ENCODE assay signal across 22 cellular contexts in genomic region chr3:13825317-13825590, GRCh38. TPM values are rescaled to one million over a fixed set of nuclear protein-coding genes. Genes with fewer than 3 reads are reported as not detected.
"Had no signal": no experiment of that assay in that cellular context is flagged by ENCODE, and none has a peak within 500 bp of the region (broad histone marks: within the 10 kb centered on the region; RNA-seq: fewer than 3 reads in every experiment).

No MANE protein-coding gene starts in this region.

- H3K27me3 Mint-ChIP-seq: activated naive CD8-positive, alpha-beta T cell treated with anti-CD3 and anti-CD28 coated beads for 36 hours had no signal

- DNase-seq: activated CD4-positive, CD25-positive, alpha-beta regulatory T cell treated with anti-CD3 and anti-CD28 coated beads, Interleukin-2, amount 50 U/mL, for 72 hours; activated gamma-delta T cell treated with Interleukin-2 at 50 U/mL for 16 hours; activated naive CD8-positive, alpha-beta T cell treated with anti-CD3 and anti-CD28 coated beads for 36 hours; amniotic stem cell; central memory CD4-positive, alpha-beta T cell; erythroblast; gastrocnemius medialis; head of caudate nucleus; left ventricle myocardium superior; naive thymus-derived CD4-positive, alpha-beta T cell; pancreas; right lobe of liver; stimulated activated CD4-positive, alpha-beta T cell treated with anti-CD3 and anti-CD28 coated beads, Interleukin-4, amount 100 ng/mL, for 1 hour; stomach; T-helper 2 cell; upper lobe of left lung had no signal

- H3K4me3 Mint-ChIP-seq: activated naive CD8-positive, alpha-beta T cell treated with anti-CD3 and anti-CD28 coated beads for 36 hours; memory B cell; naive thymus-derived CD4-positive, alpha-beta T cell had no signal

- H3K27me3 ChIP-seq: dorsolateral prefrontal cortex, gastrocnemius medialis, pancreas, right lobe of liver, stomach, upper lobe of left lung had no signal

- FAIRE-seq: colon, pancreas had no signal

- H3K36me3 Mint-ChIP-seq: activated naive CD8-positive, alpha-beta T cell treated with anti-CD3 and anti-CD28 coated beads for 36 hours; memory B cell had no signal

- H3K9me3 ChIP-seq: gastrocnemius medialis, pancreas, right lobe of liver, upper lobe of left lung had no signal

- H3K9me3 Mint-ChIP-seq: activated naive CD8-positive, alpha-beta T cell treated with anti-CD3 and anti-CD28 coated beads for 36 hours; memory B cell had no signal

- H3K4me2 ChIP-seq: smooth muscle cell had no signal

- H3K27ac Mint-ChIP-seq: activated naive CD8-positive, alpha-beta T cell treated with anti-CD3 and anti-CD28 coated beads for 36 hours; memory B cell had no signal

- ATAC-seq: gastrocnemius medialis; left ventricle myocardium superior; naive thymus-derived CD4-positive, alpha-beta T cell; pancreas; right lobe of liver had no signal

- H3K4me1 Mint-ChIP-seq: activated naive CD8-positive, alpha-beta T cell treated with anti-CD3 and anti-CD28 coated beads for 36 hours; memory B cell had no signal

- H3K4me1 ChIP-seq: gastrocnemius medialis, pancreas, right lobe of liver, stomach, upper lobe of left lung had no signal

- H3K4me3 ChIP-seq: dorsolateral prefrontal cortex, gastrocnemius medialis, pancreas, right lobe of liver, smooth muscle cell, stomach, upper lobe of left lung had no signal

- H3K36me3 ChIP-seq: gastrocnemius medialis, pancreas, right lobe of liver, stomach, upper lobe of left lung had no signal

- H3K27ac ChIP-seq: dorsolateral prefrontal cortex, gastrocnemius medialis, pancreas, right lobe of liver, stomach, upper lobe of left lung, VCaP had no signal

RNA-seq across cellular contexts. Expression of gene WNT7A, which starts 54.6 kb away (rescaled TPM):
- total RNA-seq: gastrocnemius medialis, left ventricle myocardium superior, pulmonary artery endothelial cell, right lobe of liver, stomach had no signal
